Comparison of ENCODE assay signal across 1 cellular context in the genomic region with DNA sequence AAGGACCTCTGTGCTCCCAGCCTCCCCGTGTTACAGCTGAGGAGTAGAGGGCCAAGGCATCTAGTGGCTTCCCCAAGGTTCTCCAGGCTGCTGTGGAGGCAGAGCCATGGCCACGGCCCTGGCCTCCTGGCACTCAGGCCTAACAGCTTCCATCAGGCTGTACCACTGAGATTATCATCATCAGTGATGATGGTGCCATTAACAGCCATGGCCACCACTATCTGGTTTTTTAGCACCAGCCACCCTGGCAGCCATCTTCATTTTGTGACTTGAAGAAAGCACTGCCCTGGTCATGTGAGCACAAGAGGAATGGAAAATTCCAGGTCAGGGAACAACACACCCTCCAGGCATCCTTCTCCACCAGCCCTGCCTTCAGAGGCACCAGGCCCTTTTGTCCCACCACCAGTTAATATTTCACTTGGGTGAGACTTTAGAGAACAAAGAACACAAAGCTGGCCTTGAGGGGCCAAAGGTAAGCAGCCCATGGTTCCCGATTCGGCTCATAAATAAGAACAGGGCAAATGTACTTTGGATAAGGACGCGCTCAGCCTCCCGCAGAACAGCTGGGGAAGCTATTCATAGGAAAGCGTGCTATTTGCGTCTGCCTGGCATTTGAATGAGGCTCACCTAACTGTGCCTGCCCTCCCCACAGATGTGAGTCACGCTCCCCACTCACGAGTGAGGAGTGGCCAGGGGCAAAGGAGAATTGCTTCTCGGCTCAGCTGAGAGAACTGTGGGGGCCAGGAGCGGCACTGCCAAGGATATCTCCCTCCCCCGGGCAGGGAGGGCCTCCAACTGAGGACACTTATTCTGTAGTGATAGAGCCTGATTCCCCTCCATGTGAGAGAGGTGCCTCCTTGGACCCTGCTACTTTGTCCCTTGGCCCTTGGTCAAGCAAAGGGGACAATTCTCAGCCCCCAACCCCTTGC.
TF ChIP-seq lines count a peak whose summit lies in the region.

No MANE protein-coding gene starts in this region.

TF ChIP-seq in HepG2, 621 proteins besides CTCF, POLR2A, EP300 and RAD21 (continued from another document and continues in another):
- TF ChIP-seq, protein P1, sequence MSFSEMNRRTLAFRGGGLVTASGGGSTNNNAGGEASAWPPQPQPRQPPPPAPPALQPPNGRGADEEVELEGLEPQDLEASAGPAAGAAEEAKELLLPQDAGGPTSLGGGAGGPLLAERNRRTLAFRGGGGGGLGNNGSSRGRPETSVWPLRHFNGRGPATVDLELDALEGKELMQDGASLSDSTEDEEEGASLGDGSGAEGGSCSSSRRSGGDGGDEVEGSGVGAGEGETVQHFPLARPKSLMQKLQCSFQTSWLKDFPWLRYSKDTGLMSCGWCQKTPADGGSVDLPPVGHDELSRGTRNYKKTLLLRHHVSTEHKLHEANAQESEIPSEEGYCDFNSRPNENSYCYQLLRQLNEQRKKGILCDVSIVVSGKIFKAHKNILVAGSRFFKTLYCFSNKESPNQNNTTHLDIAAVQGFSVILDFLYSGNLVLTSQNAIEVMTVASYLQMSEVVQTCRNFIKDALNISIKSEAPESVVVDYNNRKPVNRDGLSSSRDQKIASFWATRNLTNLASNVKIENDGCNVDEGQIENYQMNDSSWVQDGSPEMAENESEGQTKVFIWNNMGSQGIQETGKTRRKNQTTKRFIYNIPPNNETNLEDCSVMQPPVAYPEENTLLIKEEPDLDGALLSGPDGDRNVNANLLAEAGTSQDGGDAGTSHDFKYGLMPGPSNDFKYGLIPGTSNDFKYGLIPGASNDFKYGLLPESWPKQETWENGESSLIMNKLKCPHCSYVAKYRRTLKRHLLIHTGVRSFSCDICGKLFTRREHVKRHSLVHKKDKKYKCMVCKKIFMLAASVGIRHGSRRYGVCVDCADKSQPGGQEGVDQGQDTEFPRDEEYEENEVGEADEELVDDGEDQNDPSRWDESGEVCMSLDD (CRISPR knock-in tag; IDR thresholded peaks at IDR 0.05; ENCODE audit: borderline replicate concordance): no peak
- TF ChIP-seq NCOA1 (CRISPR knock-in tag; IDR thresholded peaks at IDR 0.05): no peak
- TF ChIP-seq, protein P2, sequence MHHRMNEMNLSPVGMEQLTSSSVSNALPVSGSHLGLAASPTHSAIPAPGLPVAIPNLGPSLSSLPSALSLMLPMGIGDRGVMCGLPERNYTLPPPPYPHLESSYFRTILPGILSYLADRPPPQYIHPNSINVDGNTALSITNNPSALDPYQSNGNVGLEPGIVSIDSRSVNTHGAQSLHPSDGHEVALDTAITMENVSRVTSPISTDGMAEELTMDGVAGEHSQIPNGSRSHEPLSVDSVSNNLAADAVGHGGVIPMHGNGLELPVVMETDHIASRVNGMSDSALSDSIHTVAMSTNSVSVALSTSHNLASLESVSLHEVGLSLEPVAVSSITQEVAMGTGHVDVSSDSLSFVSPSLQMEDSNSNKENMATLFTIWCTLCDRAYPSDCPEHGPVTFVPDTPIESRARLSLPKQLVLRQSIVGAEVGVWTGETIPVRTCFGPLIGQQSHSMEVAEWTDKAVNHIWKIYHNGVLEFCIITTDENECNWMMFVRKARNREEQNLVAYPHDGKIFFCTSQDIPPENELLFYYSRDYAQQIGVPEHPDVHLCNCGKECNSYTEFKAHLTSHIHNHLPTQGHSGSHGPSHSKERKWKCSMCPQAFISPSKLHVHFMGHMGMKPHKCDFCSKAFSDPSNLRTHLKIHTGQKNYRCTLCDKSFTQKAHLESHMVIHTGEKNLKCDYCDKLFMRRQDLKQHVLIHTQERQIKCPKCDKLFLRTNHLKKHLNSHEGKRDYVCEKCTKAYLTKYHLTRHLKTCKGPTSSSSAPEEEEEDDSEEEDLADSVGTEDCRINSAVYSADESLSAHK (CRISPR knock-in tag; IDR thresholded peaks at IDR 0.05; ENCODE audit: borderline replicate concordance): no peak
- no peak for TF ChIP-seq SSRP1 (CRISPR knock-in tag; IDR thresholded peaks at IDR 0.05)
- TF ChIP-seq POLR2G (IDR thresholded peaks at IDR 0.05; ENCODE audit: low read depth, low read length): peak; percentile 89
- no peak; the same call in 1 of the 2 replicates for TF ChIP-seq ZNF598 (CRISPR knock-in tag; IDR thresholded peaks at IDR 0.05; ENCODE audit: borderline replicate concordance)
- peak; percentile 49; the same call in 1 of the 2 replicates for TF ChIP-seq IRF2 (CRISPR knock-in tag; IDR thresholded peaks at IDR 0.05)
- TF ChIP-seq GZF1 (CRISPR knock-in tag; IDR thresholded peaks at IDR 0.05): peak; percentile 54; the same call in 1 of the 2 replicates
- TF ChIP-seq ZNF468 (CRISPR knock-in tag; IDR thresholded peaks at IDR 0.05): no peak
- TF ChIP-seq, protein P3, sequence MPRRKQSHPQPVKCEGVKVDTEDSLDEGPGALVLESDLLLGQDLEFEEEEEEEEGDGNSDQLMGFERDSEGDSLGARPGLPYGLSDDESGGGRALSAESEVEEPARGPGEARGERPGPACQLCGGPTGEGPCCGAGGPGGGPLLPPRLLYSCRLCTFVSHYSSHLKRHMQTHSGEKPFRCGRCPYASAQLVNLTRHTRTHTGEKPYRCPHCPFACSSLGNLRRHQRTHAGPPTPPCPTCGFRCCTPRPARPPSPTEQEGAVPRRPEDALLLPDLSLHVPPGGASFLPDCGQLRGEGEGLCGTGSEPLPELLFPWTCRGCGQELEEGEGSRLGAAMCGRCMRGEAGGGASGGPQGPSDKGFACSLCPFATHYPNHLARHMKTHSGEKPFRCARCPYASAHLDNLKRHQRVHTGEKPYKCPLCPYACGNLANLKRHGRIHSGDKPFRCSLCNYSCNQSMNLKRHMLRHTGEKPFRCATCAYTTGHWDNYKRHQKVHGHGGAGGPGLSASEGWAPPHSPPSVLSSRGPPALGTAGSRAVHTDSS (CRISPR knock-in tag; conservative IDR thresholded peaks at IDR 0.05): no peak
- TF ChIP-seq TCF7L2 (IDR thresholded peaks at IDR 0.05; ENCODE audit: low read depth, low read length): no peak
- no peak for TF ChIP-seq SRSF1 (optimal IDR thresholded peaks at IDR 0.05; ENCODE audit: low read depth, low read length)
- peak; percentile 56; the same call in 1 of the 2 replicates for TF ChIP-seq PHF8 (CRISPR knock-in tag; IDR thresholded peaks at IDR 0.05)
- TF ChIP-seq SOX13 (IDR thresholded peaks at IDR 0.05): peak; percentile 94
- TF ChIP-seq SOX13 (CRISPR knock-in tag; conservative IDR thresholded peaks at IDR 0.05 in 1 of 2, IDR thresholded peaks at IDR 0.05 in 1 of 2): peak in 1 of 2 experiments; percentile 98; a peak in 2 of 4 replicates
- TF ChIP-seq TFAP4 (IDR thresholded peaks at IDR 0.05; ENCODE audit: borderline replicate concordance, low read depth): peak; percentile 98
- TF ChIP-seq ZNF318 (CRISPR knock-in tag; IDR thresholded peaks at IDR 0.05): peak; percentile 72; the same call in 1 of the 2 replicates
- no peak for TF ChIP-seq MLLT10 (CRISPR knock-in tag; IDR thresholded peaks at IDR 0.05)
- TF ChIP-seq PCBP1 (IDR thresholded peaks at IDR 0.05; ENCODE audit: borderline replicate concordance, low read depth, low read length): no peak
- no peak for TF ChIP-seq ZNF44 (CRISPR knock-in tag; IDR thresholded peaks at IDR 0.05)
- TF ChIP-seq ZNF329 (CRISPR knock-in tag; IDR thresholded peaks at IDR 0.05; ENCODE audit: low read depth): peak; percentile 83; the same call in 1 of the 2 replicates
- peak; percentile 28; the same call in 1 of the 2 replicates for TF ChIP-seq NRL (CRISPR knock-in tag; IDR thresholded peaks at IDR 0.05; ENCODE audit: borderline replicate concordance)
- 0 out of 2 replicates have a peak, but pooled peaks have one; percentile 54 for TF ChIP-seq ZNF34 (CRISPR knock-in tag; IDR thresholded peaks at IDR 0.05; ENCODE audit: borderline replicate concordance)
- TF ChIP-seq PLRG1 (conservative IDR thresholded peaks at IDR 0.05): no peak
- TF ChIP-seq HMG20A (CRISPR knock-in tag; IDR thresholded peaks at IDR 0.05; ENCODE audit: borderline replicate concordance): peak; percentile 88
- no peak for TF ChIP-seq SUZ12 (IDR thresholded peaks at IDR 0.05; ENCODE audit: low read depth, low read length)
- TF ChIP-seq TIGD3 (CRISPR knock-in tag; IDR thresholded peaks at IDR 0.05; ENCODE audit: borderline replicate concordance): 0 out of 2 replicates have a peak, but pooled peaks have one; percentile 42
- peak; percentile 77 for TF ChIP-seq CREM (IDR thresholded peaks at IDR 0.05)
- TF ChIP-seq CREM (CRISPR knock-in tag; IDR thresholded peaks at IDR 0.05): no peak
- TF ChIP-seq, protein P4, sequence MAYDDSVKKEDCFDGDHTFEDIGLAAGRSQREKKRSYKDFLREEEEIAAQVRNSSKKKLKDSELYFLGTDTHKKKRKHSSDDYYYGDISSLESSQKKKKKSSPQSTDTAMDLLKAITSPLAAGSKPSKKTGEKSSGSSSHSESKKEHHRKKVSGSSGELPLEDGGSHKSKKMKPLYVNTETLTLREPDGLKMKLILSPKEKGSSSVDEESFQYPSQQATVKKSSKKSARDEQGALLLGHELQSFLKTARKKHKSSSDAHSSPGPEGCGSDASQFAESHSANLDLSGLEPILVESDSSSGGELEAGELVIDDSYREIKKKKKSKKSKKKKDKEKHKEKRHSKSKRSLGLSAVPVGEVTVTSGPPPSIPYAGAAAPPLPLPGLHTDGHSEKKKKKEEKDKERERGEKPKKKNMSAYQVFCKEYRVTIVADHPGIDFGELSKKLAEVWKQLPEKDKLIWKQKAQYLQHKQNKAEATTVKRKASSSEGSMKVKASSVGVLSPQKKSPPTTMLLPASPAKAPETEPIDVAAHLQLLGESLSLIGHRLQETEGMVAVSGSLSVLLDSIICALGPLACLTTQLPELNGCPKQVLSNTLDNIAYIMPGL (CRISPR knock-in tag; IDR thresholded peaks at IDR 0.05; ENCODE audit: borderline replicate concordance in 1 of 2, low read depth in 1 of 2): peak; percentile 27 to 63; a peak in 2 of 4 replicates
- TF ChIP-seq SMARCC2 (IDR thresholded peaks at IDR 0.05): no peak
